In genomic region chr9:10255758-10256157, GRCh38 we compare ENCODE assay signal across 27 cellular contexts.
"Had no signal": no experiment of that assay in that cellular context is flagged by ENCODE, and none has a peak within 500 bp of the region (broad histone marks: within the 10 kb centered on the region; RNA-seq: fewer than 3 reads in every experiment).

No MANE protein-coding gene starts in this region.

- ATAC-seq: foreskin keratinocyte; heart right ventricle; left cardiac atrium; left lung; naive thymus-derived CD4-positive, alpha-beta T cell; sciatic nerve; stimulated activated effector memory CD8-positive, alpha-beta T cell treated with anti-CD3 and anti-CD28 coated beads, Interleukin-12 subunit alpha, Interleukin-12 subunit beta, amount 100 ng/mL, for 72 hours had no signal

- DNase-seq: dermis blood vessel endothelial cell; effector memory CD4-positive, alpha-beta T cell; foreskin keratinocyte; glutamatergic neuron; heart right ventricle; hippocampal formation; left cardiac atrium; left lung; mesendoderm; midbrain; naive thymus-derived CD4-positive, alpha-beta T cell; nucleus accumbens; stimulated activated CD4-positive, alpha-beta T cell treated with anti-CD3 and anti-CD28 coated beads, Interleukin-12 subunit alpha, Interleukin-12 subunit beta, amount 100 ng/mL, for 4 hours; stimulated activated CD4-positive, alpha-beta T cell treated with anti-CD3 and anti-CD28 coated beads, Interleukin-1b, Interleukin-23, amount 100 ng/mL, for 48 hours; stimulated activated CD4-positive, alpha-beta T cell treated with anti-CD3 and anti-CD28 coated beads, Interleukin-4, amount 100 ng/mL, for 1 hour; stimulated activated naive CD4-positive, alpha-beta T cell treated with Interleukin-2 at 50 U/mL for 16 hours; substantia nigra; testis; tibial artery had no signal

- H3K36me3 ChIP-seq: esophagus muscularis mucosa, heart right ventricle, left lung, neural progenitor cell, prostate gland, right atrium auricular region, tibial artery had no signal

- H3K9me3 ChIP-seq: esophagus muscularis mucosa, left lung, prostate gland, right atrium auricular region, testis, tibial artery had no signal

- H3K9ac ChIP-seq: neural progenitor cell had no signal

- H3K27me3 ChIP-seq: esophagus muscularis mucosa, foreskin keratinocyte, heart right ventricle, left lung, neural progenitor cell, right atrium auricular region, testis, tibial artery had no signal

- H2AFZ ChIP-seq: neural progenitor cell had no signal

- H3K4me1 ChIP-seq: esophagus muscularis mucosa, foreskin keratinocyte, left lung, neural progenitor cell, prostate gland, right atrium auricular region, testis, tibial artery had no signal

- H3K4me3 ChIP-seq: coronary artery, esophagus muscularis mucosa, heart right ventricle, left lung, neural progenitor cell, prostate gland, right atrium auricular region, smooth muscle cell, testis, tibial artery had no signal

- H3K27ac ChIP-seq: coronary artery, esophagus muscularis mucosa, foreskin keratinocyte, heart right ventricle, left lung, neural progenitor cell, prostate gland, right atrium auricular region, testis, tibial artery had no signal

- H3K4me2 ChIP-seq: neural progenitor cell, smooth muscle cell had no signal
